Comparison of ENCODE assay signal across 8 cellular contexts in the genomic region with DNA sequence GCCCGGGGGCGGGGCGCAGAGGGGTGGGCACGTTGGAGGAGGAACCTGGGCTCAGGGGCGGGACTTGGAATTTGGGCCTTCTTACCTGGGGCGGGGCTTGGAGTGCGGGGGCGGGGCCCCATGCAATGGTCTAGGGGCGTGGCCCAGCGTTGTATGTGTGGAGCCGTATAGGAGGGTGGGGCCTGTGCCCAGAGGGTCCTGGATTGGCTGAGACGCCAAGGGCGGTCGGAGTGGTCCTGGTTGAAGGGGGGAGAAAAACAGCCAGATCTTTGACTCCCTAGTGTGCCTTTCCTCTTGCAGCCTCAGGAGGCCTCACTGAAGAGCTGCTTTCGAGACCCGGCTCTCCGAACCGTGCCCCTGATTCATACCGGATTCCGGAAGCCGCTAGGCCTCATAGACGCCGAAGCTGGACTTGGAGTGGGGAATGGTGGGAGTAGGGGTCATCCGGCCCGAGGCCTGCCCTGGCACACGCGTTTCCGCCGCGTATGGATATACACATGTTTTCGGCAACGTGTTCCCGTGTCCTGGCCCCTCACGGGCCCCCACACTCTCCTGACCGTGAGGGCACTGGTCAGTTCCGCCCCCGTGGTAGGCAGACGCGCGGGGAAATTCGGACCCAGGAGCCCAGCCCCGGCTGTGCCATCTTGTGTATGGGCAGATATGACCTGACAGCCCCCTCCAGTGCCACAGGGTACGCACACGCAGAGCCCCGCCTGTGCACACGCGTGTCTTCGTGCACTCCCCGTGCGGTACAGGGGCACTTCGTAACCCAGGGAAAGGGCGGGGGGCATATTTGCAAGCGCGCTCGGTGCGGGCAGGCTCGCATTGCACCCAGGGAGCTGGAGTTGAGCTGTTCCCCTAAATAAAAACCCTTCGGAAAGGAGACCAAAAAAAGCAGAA. TPM values are rescaled to one million over a fixed set of nuclear protein-coding genes. Genes with fewer than 3 reads are reported as not detected.
DNase-seq lines count a peak whose midpoint lies in the region; ATAC-seq and TF ChIP-seq lines count a peak whose summit lies in the region.

No MANE protein-coding gene starts in this region.

- peak overlapping the region; percentile 93 to 94 for H3K27ac Mint-ChIP-seq in activated naive CD4-positive, alpha-beta T cell treated with anti-CD3 and anti-CD28 coated beads, Interleukin-2, amount 50 U/mL, for 72 hours

- H3K36me3 Mint-ChIP-seq in activated naive CD4-positive, alpha-beta T cell treated with anti-CD3 and anti-CD28 coated beads, Interleukin-2, amount 50 U/mL, for 72 hours, result peaks cover 20 to 26% of the 10 kb centered on the region in 2 donors

- H3K27me3 ChIP-seq in SK-N-SH (ENCODE audit: insufficient read depth) (no peaks in the 10 kb centered on the region), testis (no peaks in the 10 kb centered on the region)

- peak; percentile 63 to 79 for ATAC-seq in activated naive CD4-positive, alpha-beta T cell treated with anti-CD3 and anti-CD28 coated beads, Interleukin-2, amount 50 U/mL, for 72 hours
- ATAC-seq in omental fat pad (ENCODE audit: low FRiP score), result peak; percentile 89

- H3K9me2 ChIP-seq in SK-N-SH, result no peaks in the 10 kb centered on the region

- peaks cover 12 to 13% of the 10 kb centered on the region in 2 experiments for H3K36me3 ChIP-seq in SK-N-SH (replicated peaks in 1 of 2; ENCODE audit: control insufficient read depth in 1 of 2, insufficient read depth in 2 of 2, low read length in 1 of 2)
- H3K36me3 ChIP-seq in testis (ENCODE audit: low read depth, missing control alignments), result no peaks in the 10 kb centered on the region

- H4K20me1 ChIP-seq in SK-N-SH (ENCODE audit: insufficient read depth), result peaks cover 25% of the 10 kb centered on the region

- no peaks in the 10 kb centered on the region for H3K9me3 ChIP-seq in SK-N-SH
- H3K9me3 ChIP-seq in testis, result no peaks in the 10 kb centered on the region

- peaks cover 33% of the 10 kb centered on the region for H3K79me2 ChIP-seq in SK-N-SH (ENCODE audit: insufficient read depth)

- TF ChIP-seq RAD21 in SK-N-SH (IDR thresholded peaks at IDR 0.05; ENCODE audit: low read length), result no peak

- DNase-seq in GF-D8 (lab: John Stamatoyannopoulos, UW), result peak; percentile 95
- peak; percentile 96 for DNase-seq in HCEC 1CT
- DNase-seq in NB4 (ENCODE audit: low read depth), result peak; percentile 99
- peak; percentile 95 for DNase-seq in SK-N-SH
- DNase-seq in activated naive CD4-positive, alpha-beta T cell treated with anti-CD3 and anti-CD28 coated beads, Interleukin-2, amount 50 U/mL, for 72 hours (ENCODE audit: low spot score in 2 of 2), result peak; percentile 89 to 96
- DNase-seq in glomerular visceral epithelial cell (ENCODE audit: extremely low spot score), result peak; percentile 99
- peak; percentile 95 for DNase-seq in omental fat pad (ENCODE audit: low spot score)
- DNase-seq in testis, result peak; percentile 98

- CTCF ChIA-PET in SK-N-SH (lab: Yijun Ruan, JAX), result interaction anchor here (1.0 to 1.5 kb wide), 6 partner anchors 20 to 112 kb away, joined by 3 to 7 read pairs (median 3); no protein-coding TSS in a partner anchor

- H3K4me3 ChIP-seq in NB4 (ENCODE audit: low read depth, low read length) (peak overlapping the region; percentile 90), SK-N-SH (ENCODE audit: low read depth in 2 of 2, low read length in 1 of 2) (peak overlapping the region; percentile 76 to 79), testis (peak overlapping the region; percentile 76 to 90)

- TF ChIP-seq EP300 in SK-N-SH (IDR thresholded peaks at IDR 0.05; ENCODE audit: borderline replicate concordance in 1 of 2, low read depth in 1 of 2, low read length in 1 of 2), result no peak

- no peak for TF ChIP-seq CTCF in NB4 (IDR thresholded peaks at IDR 0.05; ENCODE audit: low read depth, low read length)
- no peak for TF ChIP-seq CTCF in SK-N-SH (IDR thresholded peaks at IDR 0.05)
- no peak for TF ChIP-seq CTCF in omental fat pad (IDR thresholded peaks at IDR 0.05)
- TF ChIP-seq CTCF in testis (IDR thresholded peaks at IDR 0.05), result no peak

- H3K4me1 ChIP-seq in SK-N-SH (ENCODE audit: control insufficient read depth in 1 of 2, insufficient read depth in 2 of 2, low read depth in 1 of 2, low read length in 1 of 2) (peaks cover 0 to 13% of the 10 kb centered on the region in 2 experiments; a peak in 1 of 4 replicates), testis (peaks cover 18% of the 10 kb centered on the region)

- under 1% methylated on average over 27 of the region's 58 CpGs for WGBS in SK-N-SH (ENCODE audit: low lambda C conversion rate)
- 1% methylated on average over 34 to 58 of the region's 58 CpGs for WGBS in testis, 2 donors

- peak overlapping the region; percentile 7; the same call in 1 of the 2 replicates for H2AFZ ChIP-seq in SK-N-SH (ENCODE audit: low read depth)

- H3K27ac ChIP-seq in SK-N-SH (ENCODE audit: low read depth in 2 of 2, low read length in 1 of 2) (peak overlapping the region; percentile 78 to 95), testis (peak overlapping the region; percentile 20 to 91)

- POLR2A ChIA-PET in SK-N-SH (lab: Yijun Ruan, JAX), result interaction anchor here (1.1 to 1.5 kb wide), 2 partner anchors 9 to 50 kb away, joined by 3 to 11 read pairs; a partner anchor contains a TSS

- H3F3A ChIP-seq in SK-N-SH (replicated peaks; ENCODE audit: insufficient read depth), result peaks cover 29% of the 10 kb centered on the region

- TF ChIP-seq POLR2A in NB4 (IDR thresholded peaks at IDR 0.05; ENCODE audit: extremely low read depth, insufficient read length) (peak; percentile 97), testis (IDR thresholded peaks at IDR 0.05) (no peak)

- H3K9me3 Mint-ChIP-seq in activated naive CD4-positive, alpha-beta T cell treated with anti-CD3 and anti-CD28 coated beads, Interleukin-2, amount 50 U/mL, for 72 hours, result no peaks in the 10 kb centered on the region

- H3K4me2 ChIP-seq in SK-N-SH, result peak overlapping the region; percentile 99

- intact Hi-C loops in testis (cut with DNase I; ENCODE audit: low total_unique reads), result no loop called here

- H3K9ac ChIP-seq in SK-N-SH, result peak overlapping the region; percentile 83; the same call in 1 of the 2 replicates

TF ChIP-seq in SK-N-SH, 30 proteins besides CTCF, POLR2A, EP300 and RAD21 (continues in another document):
- no peak for TF ChIP-seq JUND (IDR thresholded peaks at IDR 0.05)
- peak; percentile 97 for TF ChIP-seq POLR2AphosphoS5 (IDR thresholded peaks at IDR 0.05; ENCODE audit: low read depth, low read length)
- no peak for TF ChIP-seq NFIC (IDR thresholded peaks at IDR 0.05; ENCODE audit: borderline replicate concordance)

RNA-seq across cellular contexts. Expression of a gene that starts 0.7 kb away (rescaled TPM):
- polyA plus RNA-seq in SK-N-SH (2012; rRNA removed), result 0.71 and 1.7 TPM in 2 replicates
- 1.4 and 1.8 TPM in 2 replicates for polyA plus RNA-seq in SK-N-SH (2012; cell fraction: cytosol; rRNA removed)
- 5.2 and 8.9 TPM in 2 replicates for polyA plus RNA-seq in SK-N-SH (2012; cell fraction: nucleus; rRNA removed)
- total RNA-seq in activated naive CD4-positive, alpha-beta T cell treated with anti-CD3 and anti-CD28 coated beads, Interleukin-2, amount 50 U/mL, for 72 hours, result 10 to 100 TPM; 28.9 to 32.9 TPM
- total RNA-seq in omental fat pad, result 10 to 100 TPM in 1 of 4 donors, 1 to 10 TPM in 3; 3.3 to 11.3 (median 4.1) TPM
- 10 to 100 TPM; 32.8 to 33.1 TPM for total RNA-seq in testis
- polyA plus RNA-seq in testis (ENCODE audit: insufficient read depth, low read depth, low replicate concordance), result 15.7 TPM

RNA-seq across cellular contexts. Expression of a gene that starts 9.2 kb away (rescaled TPM):
- polyA plus RNA-seq in SK-N-SH (2012; rRNA removed), result 0.42 and 0.44 TPM in 2 replicates
- polyA plus RNA-seq in SK-N-SH (2012; cell fraction: cytosol; rRNA removed), result 0.21 and 0.62 TPM in 2 replicates
- polyA plus RNA-seq in SK-N-SH (2012; cell fraction: nucleus; rRNA removed), result 0.33 and 0.42 TPM in 2 replicates
- 10 to 100 TPM in 1 of 2 donors, 1 to 10 TPM in 1; 2.3 to 10.8 TPM for total RNA-seq in activated naive CD4-positive, alpha-beta T cell treated with anti-CD3 and anti-CD28 coated beads, Interleukin-2, amount 50 U/mL, for 72 hours
- total RNA-seq in omental fat pad, result 1 to 10 TPM in 2 of 4 donors, under 1 TPM in 1, not detected in 1; 0.79 to 5.2 (median 2.3) TPM
- total RNA-seq in testis, result 1 to 10 TPM in 1 of 2 donors, under 1 TPM in 1; 0.71 to 1.9 TPM
- polyA plus RNA-seq in testis (ENCODE audit: insufficient read depth, low read depth, low replicate concordance), result 3.0 TPM

RNA-seq across cellular contexts. Expression of a gene that starts 10.0 kb away (rescaled TPM):
- polyA plus RNA-seq in SK-N-SH (2012; rRNA removed) (101 and 128 TPM in 2 replicates), testis (ENCODE audit: insufficient read depth, low read depth, low replicate concordance) (241 TPM)
- 53.6 and 77.6 TPM in 2 replicates for polyA plus RNA-seq in SK-N-SH (2012; cell fraction: cytosol; rRNA removed)
- 159 and 225 TPM in 2 replicates for polyA plus RNA-seq in SK-N-SH (2012; cell fraction: nucleus; rRNA removed)
- 10 to 100 TPM; 90.7 to 96.1 TPM for total RNA-seq in activated naive CD4-positive, alpha-beta T cell treated with anti-CD3 and anti-CD28 coated beads, Interleukin-2, amount 50 U/mL, for 72 hours
- total RNA-seq in omental fat pad (10 to 100 TPM; 36.9 to 70.8 (median 46.4) TPM), testis (100 to 1,000 TPM; 145 to 151 TPM)

RNA-seq across cellular contexts. Expression of a gene that starts 49.6 kb away (rescaled TPM):
- polyA plus RNA-seq in SK-N-SH (2012; rRNA removed), result 113 and 141 TPM in 2 replicates
- 75.1 and 114 TPM in 2 replicates for polyA plus RNA-seq in SK-N-SH (2012; cell fraction: cytosol; rRNA removed)
- polyA plus RNA-seq in SK-N-SH (2012; cell fraction: nucleus; rRNA removed), result 85.4 and 90.9 TPM in 2 replicates
- 10 to 100 TPM in 1 of 2 donors, 1 to 10 TPM in 1; 6.0 to 12.9 TPM for total RNA-seq in activated naive CD4-positive, alpha-beta T cell treated with anti-CD3 and anti-CD28 coated beads, Interleukin-2, amount 50 U/mL, for 72 hours
- total RNA-seq in omental fat pad, result 10 to 100 TPM; 72.2 to 91.0 (median 76.8) TPM
- 10 to 100 TPM; 39.3 to 41.5 TPM for total RNA-seq in testis
- polyA plus RNA-seq in testis (ENCODE audit: insufficient read depth, low read depth, low replicate concordance), result 69.2 TPM

RNA-seq across cellular contexts. Expression of a gene that starts 51.7 kb away (rescaled TPM):
- polyA plus RNA-seq in SK-N-SH (2012; rRNA removed) (5.5 and 9.5 TPM in 2 replicates), testis (ENCODE audit: insufficient read depth, low read depth, low replicate concordance) (51.4 TPM)
- polyA plus RNA-seq in SK-N-SH (2012; cell fraction: cytosol; rRNA removed), result 9.1 and 15.9 TPM in 2 replicates
- polyA plus RNA-seq in SK-N-SH (2012; cell fraction: nucleus; rRNA removed), result 51.6 and 91.2 TPM in 2 replicates
- total RNA-seq in activated naive CD4-positive, alpha-beta T cell treated with anti-CD3 and anti-CD28 coated beads, Interleukin-2, amount 50 U/mL, for 72 hours, result 10 to 100 TPM; 49.8 to 57.4 TPM
- total RNA-seq in omental fat pad (10 to 100 TPM in 2 of 4 donors, 1 to 10 TPM in 2; 8.8 to 13.6 (median 11.5) TPM), testis (10 to 100 TPM; 70.8 to 78.1 TPM)

Comparison
In these comparisons a context has a peak if more than half of its experiments do, and no peak if none do; other contexts are left out.
1. Peak in every context shown above with its lines: DNase-seq, ATAC-seq, H3K4me3 ChIP-seq and H3K27ac ChIP-seq.